In genomic region chr3:95789111-95789510, GRCh38 we compare ENCODE assay signal across 6 cellular contexts.
"Had no signal": no experiment of that assay in that cellular context is flagged by ENCODE, and none has a peak within 500 bp of the region (broad histone marks: within the 10 kb centered on the region; RNA-seq: fewer than 3 reads in every experiment).

No MANE protein-coding gene starts in this region.

- H3K27ac ChIP-seq: HL-60 had no signal

- ATAC-seq: HepG2, K562 had no signal

- FAIRE-seq: HepG2, HTR-8/SVneo, K562 had no signal

- H3K4me3 ChIP-seq: K562 had no signal

- DNase-seq: IMR-90, KBM-7 had no signal
